In the genomic region with DNA sequence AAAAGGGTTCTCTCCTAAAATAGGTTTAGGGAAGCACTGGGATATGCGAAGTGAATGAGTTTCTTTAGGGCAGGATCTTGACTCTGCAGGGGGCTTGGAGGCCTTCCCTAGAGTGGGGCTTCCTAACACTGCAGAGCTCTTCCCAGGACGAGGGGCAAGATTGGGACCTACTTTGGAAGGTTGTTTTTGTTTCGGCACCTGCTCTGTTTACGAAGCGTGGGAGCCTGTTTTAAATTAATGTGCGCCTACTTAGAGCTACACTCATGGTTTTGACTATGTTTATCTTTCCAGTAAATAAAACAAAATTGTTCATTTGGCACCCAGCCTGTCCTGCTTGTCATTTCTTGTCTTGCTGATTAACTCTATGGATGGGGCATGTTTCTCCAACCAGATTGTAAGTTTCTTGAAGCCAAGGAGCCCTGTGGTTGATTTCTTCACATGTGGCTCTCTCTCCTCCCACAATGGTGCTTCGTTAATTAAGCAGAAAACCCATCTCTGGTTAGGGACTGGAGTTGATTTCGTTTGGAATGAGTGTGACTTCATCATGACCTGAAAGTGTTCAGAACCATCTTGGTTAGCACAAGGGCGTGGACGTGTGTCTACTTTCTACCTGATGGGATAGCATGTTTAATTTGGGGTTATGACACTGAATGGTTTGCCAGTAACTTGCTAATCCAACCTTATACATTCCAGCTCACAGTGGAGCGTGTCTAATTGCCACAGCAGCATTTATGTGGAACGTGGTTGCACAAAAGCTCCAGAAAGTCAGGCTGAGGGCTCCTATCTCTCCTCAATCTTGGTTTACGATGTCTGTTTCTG, we compare ENCODE assay signal across 11 cellular contexts.
A peak's percentile ranks its signal among the peaks of the same experiment; 100 is the strongest.
DNase-seq lines count a peak whose midpoint lies in the region; ATAC-seq and TF ChIP-seq lines count a peak whose summit lies in the region.
"Had no signal": no experiment of that assay in that cellular context is flagged by ENCODE, and none has a peak within 500 bp of the region (broad histone marks: within the 10 kb centered on the region; RNA-seq: fewer than 3 reads in every experiment).

No MANE protein-coding gene starts in this region.

- ATAC-seq in thoracic aorta (ENCODE audit: insufficient number of reproducible peaks, low FRiP score, low read depth) (no peak), GM18861 (IDR thresholded peaks at IDR 0.05; ENCODE audit: unreplicated experiment) (no peak)

- TF ChIP-seq CTCF in astrocyte of the spinal cord (IDR thresholded peaks at IDR 0.05; ENCODE audit: low read depth, low read length) (no peak), kidney epithelial cell (IDR thresholded peaks at IDR 0.05; ENCODE audit: insufficient read depth, low read length, poor library complexity, severe bottlenecking) (no peak), thoracic aorta (IDR thresholded peaks at IDR 0.05) (no peak)

- DNase-seq in astrocyte of the spinal cord (ENCODE audit: low read depth, low spot score) (peak; percentile 50), kidney epithelial cell (ENCODE audit: low read depth) (peak; percentile 76), thoracic aorta (ENCODE audit: low spot score) (no peak), GDM1 (lab: John Stamatoyannopoulos, UW) (no peak)
- DNase-seq in activated CD4-positive, alpha-beta T cell treated with anti-CD3 and anti-CD28 coated beads, Interleukin-2, amount 50 U/mL, for 1 hour: no peak
- DNase-seq: colonic mucosa, heart left ventricle had no signal

- TF ChIP-seq RAD21 in Ishikawa (IDR thresholded peaks at IDR 0.05; ENCODE audit: low read depth): no peak

- no peaks in the 10 kb centered on the region for H3K9me3 ChIP-seq in thoracic aorta
- H3K9me3 ChIP-seq: colonic mucosa, heart left ventricle, SJSA1 had no signal

- H3K27ac ChIP-seq in thoracic aorta: peak overlapping the region; percentile 67 to 95
- H3K27ac ChIP-seq: colonic mucosa, KMS-11, SJSA1 had no signal

- H3K27me3 ChIP-seq in kidney epithelial cell (ENCODE audit: control insufficient read depth, insufficient read depth, low read length) (no peaks in the 10 kb centered on the region), thoracic aorta (replicated peaks; ENCODE audit: insufficient read depth) (no peaks in the 10 kb centered on the region)
- H3K27me3 ChIP-seq: colonic mucosa, heart left ventricle, SJSA1 had no signal

- no peak; the same call in 1 of the 2 replicates for TF ChIP-seq EP300 in Ishikawa (IDR thresholded peaks at IDR 0.05; ENCODE audit: borderline replicate concordance)

- in situ Hi-C loops in astrocyte of the spinal cord (cut with HindIII; ENCODE audit: low sequenced_read_pairs): no loop called here

- peaks cover 57 to 100% of the 10 kb centered on the region in 2 donors for H3K4me1 ChIP-seq in thoracic aorta (ENCODE audit: control insufficient read depth in 1 of 2, low read depth in 2 of 2)
- H3K4me1 ChIP-seq: colonic mucosa had no signal

- no peaks in the 10 kb centered on the region for H3K36me3 ChIP-seq in kidney epithelial cell (ENCODE audit: control insufficient read depth, insufficient read depth, low read length)
- no peaks in the 10 kb centered on the region for H3K36me3 ChIP-seq in thoracic aorta
- H3K36me3 ChIP-seq: colonic mucosa, heart left ventricle had no signal

- H3K4me3 ChIP-seq in astrocyte of the spinal cord (ENCODE audit: low read depth, low read length): no peak overlapping the region
- no peak overlapping the region for H3K4me3 ChIP-seq in kidney epithelial cell (ENCODE audit: low read depth, low read length)
- peak overlapping the region; percentile 27 for H3K4me3 ChIP-seq in thoracic aorta
- H3K4me3 ChIP-seq: colonic mucosa, heart left ventricle, SJSA1 had no signal

TF ChIP-seq in Ishikawa, 13 proteins besides CTCF, POLR2A, EP300 and RAD21:
- TF ChIP-seq ZBTB7A (IDR thresholded peaks at IDR 0.05; ENCODE audit: low read depth) (no peak), TAF1 (IDR thresholded peaks at IDR 0.05; ENCODE audit: low read depth) (no peak), CEBPB (IDR thresholded peaks at IDR 0.05) (peak; percentile 74), TCF12 (IDR thresholded peaks at IDR 0.05; ENCODE audit: low read depth) (peak; percentile 56; the same call in 1 of the 2 replicates), CREB1 (IDR thresholded peaks at IDR 0.05; ENCODE audit: low read depth) (no peak), YY1 (IDR thresholded peaks at IDR 0.05; ENCODE audit: low read depth) (no peak), FOXM1 (IDR thresholded peaks at IDR 0.05; ENCODE audit: borderline replicate concordance, low read depth) (no peak), EGR1 (IDR thresholded peaks at IDR 0.05) (no peak), NFIC (IDR thresholded peaks at IDR 0.05) (peak; percentile 59), TEAD4 (IDR thresholded peaks at IDR 0.05) (peak; percentile 91)
- TF ChIP-seq, protein P1, sequence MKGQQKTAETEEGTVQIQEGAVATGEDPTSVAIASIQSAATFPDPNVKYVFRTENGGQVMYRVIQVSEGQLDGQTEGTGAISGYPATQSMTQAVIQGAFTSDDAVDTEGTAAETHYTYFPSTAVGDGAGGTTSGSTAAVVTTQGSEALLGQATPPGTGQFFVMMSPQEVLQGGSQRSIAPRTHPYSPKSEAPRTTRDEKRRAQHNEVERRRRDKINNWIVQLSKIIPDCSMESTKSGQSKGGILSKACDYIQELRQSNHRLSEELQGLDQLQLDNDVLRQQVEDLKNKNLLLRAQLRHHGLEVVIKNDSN (IDR thresholded peaks at IDR 0.05): no peak
- TF ChIP-seq, protein P2, sequence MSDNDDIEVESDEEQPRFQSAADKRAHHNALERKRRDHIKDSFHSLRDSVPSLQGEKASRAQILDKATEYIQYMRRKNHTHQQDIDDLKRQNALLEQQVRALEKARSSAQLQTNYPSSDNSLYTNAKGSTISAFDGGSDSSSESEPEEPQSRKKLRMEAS (IDR thresholded peaks at IDR 0.05): peak; percentile 50; the same call in 1 of the 2 replicates
- TF ChIP-seq, protein P3, sequence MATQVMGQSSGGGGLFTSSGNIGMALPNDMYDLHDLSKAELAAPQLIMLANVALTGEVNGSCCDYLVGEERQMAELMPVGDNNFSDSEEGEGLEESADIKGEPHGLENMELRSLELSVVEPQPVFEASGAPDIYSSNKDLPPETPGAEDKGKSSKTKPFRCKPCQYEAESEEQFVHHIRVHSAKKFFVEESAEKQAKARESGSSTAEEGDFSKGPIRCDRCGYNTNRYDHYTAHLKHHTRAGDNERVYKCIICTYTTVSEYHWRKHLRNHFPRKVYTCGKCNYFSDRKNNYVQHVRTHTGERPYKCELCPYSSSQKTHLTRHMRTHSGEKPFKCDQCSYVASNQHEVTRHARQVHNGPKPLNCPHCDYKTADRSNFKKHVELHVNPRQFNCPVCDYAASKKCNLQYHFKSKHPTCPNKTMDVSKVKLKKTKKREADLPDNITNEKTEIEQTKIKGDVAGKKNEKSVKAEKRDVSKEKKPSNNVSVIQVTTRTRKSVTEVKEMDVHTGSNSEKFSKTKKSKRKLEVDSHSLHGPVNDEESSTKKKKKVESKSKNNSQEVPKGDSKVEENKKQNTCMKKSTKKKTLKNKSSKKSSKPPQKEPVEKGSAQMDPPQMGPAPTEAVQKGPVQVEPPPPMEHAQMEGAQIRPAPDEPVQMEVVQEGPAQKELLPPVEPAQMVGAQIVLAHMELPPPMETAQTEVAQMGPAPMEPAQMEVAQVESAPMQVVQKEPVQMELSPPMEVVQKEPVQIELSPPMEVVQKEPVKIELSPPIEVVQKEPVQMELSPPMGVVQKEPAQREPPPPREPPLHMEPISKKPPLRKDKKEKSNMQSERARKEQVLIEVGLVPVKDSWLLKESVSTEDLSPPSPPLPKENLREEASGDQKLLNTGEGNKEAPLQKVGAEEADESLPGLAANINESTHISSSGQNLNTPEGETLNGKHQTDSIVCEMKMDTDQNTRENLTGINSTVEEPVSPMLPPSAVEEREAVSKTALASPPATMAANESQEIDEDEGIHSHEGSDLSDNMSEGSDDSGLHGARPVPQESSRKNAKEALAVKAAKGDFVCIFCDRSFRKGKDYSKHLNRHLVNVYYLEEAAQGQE (IDR thresholded peaks at IDR 0.05; ENCODE audit: low read depth): no peak
TF ChIP-seq in Ishikawa: peak in this region for 5.

Comparison
In these comparisons a context has a peak if more than half of its experiments do, and no peak if none do; other contexts are left out.
1. DNase-seq: peak in astrocyte of the spinal cord (single experiment) and kidney epithelial cell (single experiment); none in thoracic aorta (single experiment), activated CD4-positive, alpha-beta T cell treated with anti-CD3 and anti-CD28 coated beads, Interleukin-2, amount 50 U/mL, for 1 hour (single experiment) and GDM1 (single experiment).